Comparison of ENCODE assay signal across 21 cellular contexts in the genomic region with DNA sequence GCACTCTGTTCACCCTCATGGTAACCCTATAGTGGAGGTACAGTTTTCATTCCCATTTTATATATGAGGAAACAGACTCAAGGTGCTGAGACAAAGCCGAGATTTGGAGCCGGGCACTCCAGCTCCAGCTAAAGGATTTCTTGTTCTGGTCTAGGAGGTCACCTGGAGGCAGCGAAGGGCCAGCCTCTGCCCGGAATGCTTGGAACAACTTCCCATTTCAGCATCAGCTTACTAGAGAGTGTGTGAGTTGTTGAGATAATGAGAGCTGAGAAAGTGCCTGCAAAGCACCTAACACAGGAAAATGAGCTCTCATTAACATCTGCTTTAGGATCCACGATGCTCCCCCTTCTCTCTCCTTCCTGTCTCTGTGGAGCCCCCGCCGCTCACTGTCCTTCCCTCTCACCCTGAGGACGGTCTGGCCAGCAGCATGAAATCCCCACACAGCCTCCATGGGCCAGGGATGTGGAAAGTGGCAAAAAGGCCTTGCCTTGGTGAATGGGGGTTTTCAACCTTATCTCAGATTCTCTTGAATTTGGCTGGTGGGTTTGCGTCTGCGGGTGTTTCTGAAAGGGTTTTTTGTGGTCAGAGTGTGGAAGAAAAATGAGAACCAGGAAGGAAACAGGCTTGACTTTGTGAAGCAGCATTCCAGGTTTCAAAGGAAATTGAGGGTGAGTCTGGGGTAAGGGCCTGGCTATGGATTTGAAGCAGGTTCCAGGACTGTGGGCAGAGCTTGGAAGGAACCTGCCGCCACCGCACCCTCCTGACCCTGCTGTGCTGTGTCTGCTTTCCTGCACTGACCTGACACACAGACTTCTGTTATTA.
"Had no signal": no experiment of that assay in that cellular context is flagged by ENCODE, and none has a peak within 500 bp of the region (broad histone marks: within the 10 kb centered on the region; RNA-seq: fewer than 3 reads in every experiment).

No MANE protein-coding gene starts in this region.

- H3K9me3 Mint-ChIP-seq: dendritic cell treated with granulocyte-macrophage colony-stimulating factor and Interleukin-4, amounts not matched to agents 40 ng/mL and 50 ng/mL, for 4 days had no signal

- H3K36me3 ChIP-seq: lower lobe of right lung, pancreas, thyroid gland, WERI-Rb-1 had no signal

- FAIRE-seq: keratinocyte, pancreas had no signal

- H3K4me1 ChIP-seq: foreskin keratinocyte, lower lobe of right lung, pancreas, thyroid gland had no signal

- DNase-seq: activated CD4-positive, alpha-beta T cell treated with anti-CD3 and anti-CD28 coated beads for 1 hour; activated CD8-positive, alpha-beta memory T cell treated with anti-CD3 and anti-CD28 coated beads for 24 hours; activated CD8-positive, alpha-beta memory T cell treated with anti-CD3 and anti-CD28 coated beads, Interleukin-2, amount 50 U/mL, for 48 hours; activated effector memory CD4-positive, alpha-beta T cell treated with Interleukin-2 at 50 U/mL for 16 hours; activated naive CD4-positive, alpha-beta T cell treated with anti-CD3 and anti-CD28 coated beads, Interleukin-2, amount 50 U/mL, for 16 hours; activated T-cell treated with anti-CD3 and anti-CD28 coated beads, Interleukin-2, amount 50 U/mL, for 48 hours; aorta; effector memory CD4-positive, alpha-beta T cell; foreskin keratinocyte; glutamatergic neuron; hypothalamus; lower lobe of right lung; pancreas; stimulated activated CD8-positive, alpha-beta memory T cell treated with anti-CD3 and anti-CD28 coated beads, Interleukin-4, amount 100 ng/mL, for 48 hours; stimulated activated naive CD4-positive, alpha-beta T cell; T-helper 17 cell; thyroid gland; WERI-Rb-1 had no signal

- ATAC-seq: foreskin keratinocyte, lower lobe of right lung, pancreas, sciatic nerve, T-helper 17 cell had no signal

- H3K4me3 Mint-ChIP-seq: dendritic cell treated with granulocyte-macrophage colony-stimulating factor and Interleukin-4, amounts not matched to agents 40 ng/mL and 50 ng/mL, for 4 days; T-helper 17 cell had no signal

- H3K4me1 Mint-ChIP-seq: T-helper 17 cell had no signal

- H3K27ac ChIP-seq: foreskin keratinocyte, lower lobe of right lung, pancreas, thyroid gland, WERI-Rb-1 had no signal

- H3K4me3 ChIP-seq: lower lobe of right lung, pancreas, thyroid gland had no signal

- H3K27ac Mint-ChIP-seq: dendritic cell treated with granulocyte-macrophage colony-stimulating factor and Interleukin-4, amounts not matched to agents 40 ng/mL and 50 ng/mL, for 4 days; T-helper 17 cell had no signal

- H3K27me3 ChIP-seq: thyroid gland had no signal

- H3K9me3 ChIP-seq: lower lobe of right lung, pancreas, thyroid gland had no signal
